ENCODE assay signal across 5 cellular contexts in the genomic region with DNA sequence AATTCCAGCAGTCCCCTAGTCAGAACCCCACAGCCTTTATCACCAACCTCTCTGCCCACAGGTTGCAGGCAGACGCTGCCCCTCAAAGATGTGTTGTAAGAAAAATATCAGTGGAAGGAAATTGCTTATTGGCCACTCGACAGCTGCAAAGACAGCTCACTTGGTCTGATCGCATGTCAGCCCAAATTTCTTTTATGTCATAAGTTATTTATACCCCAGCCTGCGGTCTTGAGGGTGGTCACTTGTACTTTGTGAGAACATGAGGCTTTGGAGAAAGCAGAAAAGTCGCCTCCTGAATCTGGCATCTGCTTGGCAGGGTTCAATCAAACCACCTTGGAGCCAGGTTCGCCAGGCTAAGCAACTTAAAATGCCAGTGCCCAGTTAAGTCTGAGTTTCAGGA.
"Had no signal": no experiment of that assay in that cellular context is flagged by ENCODE, and none has a peak within 500 bp of the region (broad histone marks: within the 10 kb centered on the region; RNA-seq: fewer than 3 reads in every experiment).

No MANE protein-coding gene starts in this region.

- H2AFZ ChIP-seq: GM23338 had no signal

- DNase-seq: H9, HCEC 1CT, KBM-7 had no signal

- ATAC-seq: HepG2 had no signal

- H3K4me3 ChIP-seq: GM23338 had no signal

- H3K4me2 ChIP-seq: GM23338 had no signal
